8 cellular contexts compared by ENCODE assay signal in genomic region chr20:50580016-50580747, GRCh38.
DNase-seq lines count a peak whose midpoint lies in the region; ATAC-seq and TF ChIP-seq lines count a peak whose summit lies in the region.

No MANE protein-coding gene starts in this region.

- peaks cover 11 to 12% of the 10 kb centered on the region in 2 experiments for H3K4me1 ChIP-seq in neutrophil (ENCODE audit: control insufficient read depth in 1 of 2, insufficient read depth in 1 of 2, low read depth in 1 of 2, low read length in 1 of 2)

- H3K36me3 ChIP-seq in neutrophil: peaks cover 98% of the 10 kb centered on the region

- H3K4me3 ChIP-seq in neutrophil (ENCODE audit: low read depth in 1 of 2, low read length in 1 of 2): no peak overlapping the region

- no peaks in the 10 kb centered on the region for H3K27me3 ChIP-seq in neutrophil

- no peaks in the 10 kb centered on the region for H3K9me3 ChIP-seq in neutrophil

- DNase-seq in SIG-M5 treated with dmso at 0.1 percent for 504 hours (lab: John Stamatoyannopoulos, UW; ENCODE audit: unreplicated experiment) (peak; percentile 31), SIG-M5 (lab: John Stamatoyannopoulos, UW) (no peak), NCI-H510A treated with DMSO at 0.1 percent for 48 hours (lab: John Stamatoyannopoulos, UW) (peak; percentile 40), fibroblast of the conjunctiva (ENCODE audit: low read depth) (peak; percentile 43)
- peak; percentile 73 to 74 for DNase-seq in activated T-cell treated with anti-CD3 and anti-CD28 coated beads, Interleukin-2, amount 50 U/mL, for 48 hours

- no peak for ATAC-seq in HG02852 (IDR thresholded peaks at IDR 0.05; ENCODE audit: unreplicated experiment)
- no peak for ATAC-seq in GM21423 (IDR thresholded peaks at IDR 0.05; ENCODE audit: unreplicated experiment)

- TF ChIP-seq CTCF in neutrophil (IDR thresholded peaks at IDR 0.05): peak; percentile 48

- no peak overlapping the region for H3K27ac ChIP-seq in neutrophil
